Comparison of ENCODE assay signal across 19 cellular contexts in the genomic region with DNA sequence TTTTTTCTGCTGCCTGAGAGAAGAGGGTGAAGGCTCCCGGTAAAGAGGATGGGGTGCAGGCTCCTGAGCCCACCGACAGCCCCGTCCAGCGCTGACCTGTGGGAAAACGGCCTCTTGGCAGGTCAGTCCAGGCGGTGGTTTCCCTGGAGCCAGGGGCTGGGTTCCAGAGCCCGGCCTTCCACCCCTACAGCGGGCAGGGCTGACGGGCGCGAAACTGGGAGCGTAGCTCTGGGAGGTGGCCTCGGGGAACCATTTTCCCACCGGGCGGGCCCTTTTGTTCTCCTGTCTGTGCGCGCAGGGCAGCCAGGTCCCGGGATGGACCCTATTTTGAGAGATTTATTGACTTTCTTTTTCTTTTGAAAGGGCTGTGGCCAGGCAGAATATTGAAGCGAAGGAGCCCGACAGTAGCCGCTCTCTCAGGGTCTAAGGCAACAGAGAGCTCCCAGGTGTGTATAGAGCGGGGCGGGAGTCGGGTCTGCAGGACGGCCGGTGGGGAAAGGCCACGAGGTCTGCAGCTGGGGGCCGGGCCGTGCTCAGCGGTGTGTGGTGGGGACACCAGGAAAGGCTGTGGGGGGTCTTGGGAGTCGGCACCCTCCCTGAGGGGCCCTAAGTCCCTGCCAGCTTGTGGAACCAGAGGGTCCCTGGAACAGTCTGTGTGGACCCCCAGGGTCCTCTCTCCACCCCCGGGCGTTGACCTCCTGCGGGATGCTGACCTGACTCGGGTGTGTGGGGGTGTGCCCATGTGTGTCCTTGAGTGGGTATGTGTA. TPM values are rescaled to one million over a fixed set of nuclear protein-coding genes. Genes with fewer than 3 reads are reported as not detected.
DNase-seq lines count a peak whose midpoint lies in the region; ATAC-seq and TF ChIP-seq lines count a peak whose summit lies in the region.
"Had no signal": no experiment of that assay in that cellular context is flagged by ENCODE, and none has a peak within 500 bp of the region (broad histone marks: within the 10 kb centered on the region; RNA-seq: fewer than 3 reads in every experiment).

No MANE protein-coding gene starts in this region.

- DNase-seq in H7 (peak; percentile 62), adipocyte (ENCODE audit: low read depth) (no peak), mesothelial cell of epicardium (ENCODE audit: low spot score in 2 of 2, unreplicated experiment in 2 of 2) (no peak), brain microvascular endothelial cell (no peak), HFFc6 (no peak), foreskin fibroblast (no peak)
- no peak for DNase-seq in activated T-cell treated with anti-CD3 and anti-CD28 coated beads, Interleukin-2, amount 50 U/mL, for 4 hours
- DNase-seq: AML-193, DMS 273 treated with DMSO at 0.1 percent for 48 hours, DND-41, NCI-H1105 treated with DMSO at 0.1 percent for 48 hours, NCI-H1694, NCI-H2081 treated with DMSO at 0.1 percent for 48 hours, NCI-H446 treated with DMSO at 0.1 percent for 48 hours, NCI-H69 had no signal

- TF ChIP-seq CTCF in mesothelial cell of epicardium (IDR thresholded peaks at IDR 0.05; ENCODE audit: unreplicated experiment) (no peak), brain microvascular endothelial cell (IDR thresholded peaks at IDR 0.05; ENCODE audit: low read depth, low read length, missing control alignments) (no peak), HFFc6 (IDR thresholded peaks at IDR 0.05) (no peak), foreskin fibroblast (IDR thresholded peaks at IDR 0.05; ENCODE audit: low read depth, low read length) (no peak)

- ATAC-seq in stimulated activated memory B cell treated with anti-CD40 and anti-IgM and Interleukin-4, amounts not matched to agents 10 μg/mL and 1 μg/mL and 100 μg/mL, for 72 hours = peak; percentile 17
- ATAC-seq in activated T-cell treated with anti-CD3 and anti-CD28 coated beads, Interleukin-2, amount 50 U/mL, for 4 hours = no peak
- ATAC-seq: Panc1, Right ventricle myocardium inferior had no signal

- H3K27me3 ChIP-seq in H7 (ENCODE audit: control insufficient read depth, insufficient read depth, low read length) = no peaks in the 10 kb centered on the region
- no peaks in the 10 kb centered on the region for H3K27me3 ChIP-seq in adipocyte (replicated peaks; ENCODE audit: control insufficient read depth, insufficient read depth, low read length)
- no peaks in the 10 kb centered on the region for H3K27me3 ChIP-seq in brain microvascular endothelial cell (replicated peaks)

- H3K9ac ChIP-seq in adipocyte (ENCODE audit: low read length) = peak overlapping the region; percentile 75

- H3K4me1 ChIP-seq in adipocyte (ENCODE audit: control insufficient read depth, insufficient read depth, low read length) = peaks cover 35% of the 10 kb centered on the region

- H3K27me3 Mint-ChIP-seq in mesothelial cell of epicardium (ENCODE audit: low read depth) (no peaks in the 10 kb centered on the region), HFFc6 (ENCODE audit: insufficient read depth) (peaks cover 2% of the 10 kb centered on the region; the same call in 1 of the 2 replicates)
- peaks cover 90% of the 10 kb centered on the region for H3K27me3 Mint-ChIP-seq in stimulated activated memory B cell treated with anti-CD40 and anti-IgM and Interleukin-4, amounts not matched to agents 10 μg/mL and 1 μg/mL and 100 μg/mL, for 72 hours
- H3K27me3 Mint-ChIP-seq in activated T-cell treated with anti-CD3 and anti-CD28 coated beads, Interleukin-2, amount 50 U/mL, for 4 hours (ENCODE audit: low read depth) = peaks cover 13% of the 10 kb centered on the region

- H3K36me3 ChIP-seq in H7 (replicated peaks; ENCODE audit: control insufficient read depth, insufficient read depth, low read length) (no peaks in the 10 kb centered on the region), adipocyte (ENCODE audit: control insufficient read depth, insufficient read depth, low read length, severe bottlenecking) (no peaks in the 10 kb centered on the region), brain microvascular endothelial cell (replicated peaks) (no peaks in the 10 kb centered on the region)

- H3K9me3 ChIP-seq in adipocyte (ENCODE audit: control insufficient read depth, low read length) = no peaks in the 10 kb centered on the region
- H3K9me3 ChIP-seq: SK-N-SH had no signal

- H3K4me3 ChIP-seq in H7 (ENCODE audit: insufficient read depth, low read depth, low read length) = no peak overlapping the region
- no peak overlapping the region for H3K4me3 ChIP-seq in adipocyte (ENCODE audit: low read length)
- no peak overlapping the region for H3K4me3 ChIP-seq in brain microvascular endothelial cell (ENCODE audit: low read depth, low read length)
- H3K4me3 ChIP-seq in foreskin fibroblast (ENCODE audit: low read depth in 1 of 2, low read length in 2 of 2) = no peak overlapping the region

- no peak overlapping the region for H3K4me3 Mint-ChIP-seq in mesothelial cell of epicardium
- no peak overlapping the region for H3K4me3 Mint-ChIP-seq in stimulated activated memory B cell treated with anti-CD40 and anti-IgM and Interleukin-4, amounts not matched to agents 10 μg/mL and 1 μg/mL and 100 μg/mL, for 72 hours
- no peak overlapping the region for H3K4me3 Mint-ChIP-seq in HFFc6
- no peak overlapping the region for H3K4me3 Mint-ChIP-seq in activated T-cell treated with anti-CD3 and anti-CD28 coated beads, Interleukin-2, amount 50 U/mL, for 4 hours

- H3K4me1 Mint-ChIP-seq in mesothelial cell of epicardium (peaks cover 46% of the 10 kb centered on the region), HFFc6 (ENCODE audit: low read depth) (peaks cover 30% of the 10 kb centered on the region)
- H3K4me1 Mint-ChIP-seq in stimulated activated memory B cell treated with anti-CD40 and anti-IgM and Interleukin-4, amounts not matched to agents 10 μg/mL and 1 μg/mL and 100 μg/mL, for 72 hours = peaks cover 7% of the 10 kb centered on the region
- H3K4me1 Mint-ChIP-seq in activated T-cell treated with anti-CD3 and anti-CD28 coated beads, Interleukin-2, amount 50 U/mL, for 4 hours (ENCODE audit: low read depth) = no peaks in the 10 kb centered on the region

- no peaks in the 10 kb centered on the region for H3K36me3 Mint-ChIP-seq in mesothelial cell of epicardium
- no peaks in the 10 kb centered on the region for H3K36me3 Mint-ChIP-seq in stimulated activated memory B cell treated with anti-CD40 and anti-IgM and Interleukin-4, amounts not matched to agents 10 μg/mL and 1 μg/mL and 100 μg/mL, for 72 hours
- peaks cover 10% of the 10 kb centered on the region for H3K36me3 Mint-ChIP-seq in HFFc6 (ENCODE audit: low read depth)
- no peaks in the 10 kb centered on the region for H3K36me3 Mint-ChIP-seq in activated T-cell treated with anti-CD3 and anti-CD28 coated beads, Interleukin-2, amount 50 U/mL, for 4 hours (ENCODE audit: insufficient read depth)

- in situ Hi-C loops in brain microvascular endothelial cell (cut with HindIII; ENCODE audit: low pct_ligation_motif_present, low sequenced_read_pairs) = no loop called here

- H3K9me3 Mint-ChIP-seq in mesothelial cell of epicardium = peaks cover 5% of the 10 kb centered on the region
- H3K9me3 Mint-ChIP-seq in stimulated activated memory B cell treated with anti-CD40 and anti-IgM and Interleukin-4, amounts not matched to agents 10 μg/mL and 1 μg/mL and 100 μg/mL, for 72 hours = peaks cover 3% of the 10 kb centered on the region
- H3K9me3 Mint-ChIP-seq in HFFc6 = peaks cover 12% of the 10 kb centered on the region
- H3K9me3 Mint-ChIP-seq in activated T-cell treated with anti-CD3 and anti-CD28 coated beads, Interleukin-2, amount 50 U/mL, for 4 hours = no peaks in the 10 kb centered on the region

- H3K27ac ChIP-seq in brain microvascular endothelial cell = no peak overlapping the region

- peak overlapping the region; percentile 96 for H3K27ac Mint-ChIP-seq in mesothelial cell of epicardium
- no peak overlapping the region for H3K27ac Mint-ChIP-seq in stimulated activated memory B cell treated with anti-CD40 and anti-IgM and Interleukin-4, amounts not matched to agents 10 μg/mL and 1 μg/mL and 100 μg/mL, for 72 hours
- H3K27ac Mint-ChIP-seq in HFFc6 = no peak overlapping the region

RNA-seq across cellular contexts. Expression of a gene that starts 32.3 kb away (rescaled TPM):
- total RNA-seq in H7 (2014; rRNA removed; shearing (Covaris generic)) = 26.6 and 32.0 TPM in 2 replicates
- 105 to 106 TPM (median 106 TPM) in 3 replicates for total RNA-seq in mesothelial cell of epicardium
- 10 to 100 TPM; 54.4 to 96.7 (median 90.9) TPM for total RNA-seq in HFFc6 (2021; fragmentation: NEBNext Ultra II Directional; extraction: Animal tissue kit (Norgen Biotek cat#: 25700))
- 10 to 100 TPM; 12.1 to 26.2 (median 23.1) TPM for total RNA-seq in activated T-cell treated with anti-CD3 and anti-CD28 coated beads, Interleukin-2, amount 50 U/mL, for 4 hours
